In genomic region chr9:131400627-131401026, GRCh38 we compare ENCODE assay signal across 16 cellular contexts. TPM values are rescaled to one million over a fixed set of nuclear protein-coding genes. Genes with fewer than 3 reads are reported as not detected.
A peak's percentile ranks its signal among the peaks of the same experiment; 100 is the strongest.
DNase-seq lines count a peak whose midpoint lies in the region; ATAC-seq and TF ChIP-seq lines count a peak whose summit lies in the region.
"Had no signal": no experiment of that assay in that cellular context is flagged by ENCODE, and none has a peak within 500 bp of the region (broad histone marks: within the 10 kb centered on the region; RNA-seq: fewer than 3 reads in every experiment).

No MANE protein-coding gene starts in this region.

- H3K4me3 ChIP-seq in transverse colon, result no peak overlapping the region
- H3K4me3 ChIP-seq: Peyer's patch had no signal

- H3K27ac Mint-ChIP-seq in activated naive CD4-positive, alpha-beta T cell treated with anti-CD3 and anti-CD28 coated beads, Interleukin-2, amount 50 U/mL, for 72 hours, result peak overlapping the region; percentile 69 to 83
- peak overlapping the region; percentile 51 for H3K27ac Mint-ChIP-seq in activated CD8-positive, alpha-beta T cell treated with anti-CD3 and anti-CD28 coated beads for 36 hours
- peak overlapping the region in 4 of 6 donors; percentile 13 to 72 (median 48) for H3K27ac Mint-ChIP-seq in naive B cell
- H3K27ac Mint-ChIP-seq: dendritic cell treated with granulocyte-macrophage colony-stimulating factor and Interleukin-4, amounts not matched to agents 40 ng/mL and 50 ng/mL, for 4 days had no signal

- ATAC-seq in activated naive CD4-positive, alpha-beta T cell treated with anti-CD3 and anti-CD28 coated beads, Interleukin-2, amount 50 U/mL, for 72 hours, result no peak
- ATAC-seq in activated CD8-positive, alpha-beta T cell treated with anti-CD3 and anti-CD28 coated beads for 36 hours, result no peak
- ATAC-seq in naive B cell (ENCODE audit: low read depth in 2 of 2), result no peak
- ATAC-seq in GM18505 (IDR thresholded peaks at IDR 0.05; ENCODE audit: unreplicated experiment), result no peak

- in situ Hi-C loops in transverse colon (cut with MboI; ENCODE audit: low pct_ligation_motif_present in 1 of 4, low pct_unique_long_range_greater_than_20kb in 1 of 4, low sequenced_read_pairs in 3 of 4), result no loop called here

- CTCF ChIA-PET in activated CD8-positive, alpha-beta T cell treated with anti-CD3 and anti-CD28 coated beads for 36 hours (lab: Charles Lee), result no interaction called here

- H3K36me3 Mint-ChIP-seq in activated naive CD4-positive, alpha-beta T cell treated with anti-CD3 and anti-CD28 coated beads, Interleukin-2, amount 50 U/mL, for 72 hours, result peaks cover under 1 to 10% of the 10 kb centered on the region in 2 donors
- peaks cover 36% of the 10 kb centered on the region for H3K36me3 Mint-ChIP-seq in activated CD8-positive, alpha-beta T cell treated with anti-CD3 and anti-CD28 coated beads for 36 hours (ENCODE audit: low read depth)
- H3K36me3 Mint-ChIP-seq in naive B cell, result no peaks in the 10 kb centered on the region

- no peak for TF ChIP-seq EP300 in transverse colon (IDR thresholded peaks at IDR 0.05; ENCODE audit: low read depth)

- H3K9me3 ChIP-seq in transverse colon, result no peaks in the 10 kb centered on the region
- H3K9me3 ChIP-seq: Peyer's patch had no signal

- intact Hi-C loops in activated CD8-positive, alpha-beta T cell treated with anti-CD3 and anti-CD28 coated beads for 36 hours (cut with micrococcal nuclease), result no loop called here
- intact Hi-C loops in transverse colon (cut with DNase I; ENCODE audit: low total_unique reads), result no loop called here

- peak overlapping the region; percentile 80 to 99 (median 82) for H3K27ac ChIP-seq in transverse colon

- no peaks in the 10 kb centered on the region for H3K9me3 Mint-ChIP-seq in activated naive CD4-positive, alpha-beta T cell treated with anti-CD3 and anti-CD28 coated beads, Interleukin-2, amount 50 U/mL, for 72 hours
- H3K9me3 Mint-ChIP-seq in activated CD8-positive, alpha-beta T cell treated with anti-CD3 and anti-CD28 coated beads for 36 hours, result no peaks in the 10 kb centered on the region
- H3K9me3 Mint-ChIP-seq in naive B cell, result no peaks in the 10 kb centered on the region
- H3K9me3 Mint-ChIP-seq: dendritic cell treated with granulocyte-macrophage colony-stimulating factor and Interleukin-4, amounts not matched to agents 40 ng/mL and 50 ng/mL, for 4 days; HFFc6; IgD-negative memory B cell had no signal

- DNase-seq in activated naive CD4-positive, alpha-beta T cell treated with anti-CD3 and anti-CD28 coated beads, Interleukin-2, amount 50 U/mL, for 72 hours (ENCODE audit: low spot score in 2 of 2), result no peak
- DNase-seq in activated naive CD4-positive, alpha-beta T cell treated with anti-CD3 and anti-CD28 coated beads, Interleukin-2, amount 50 U/mL, for 16 hours, result no peak
- no peak for DNase-seq in activated CD8-positive, alpha-beta T cell treated with anti-CD3 and anti-CD28 coated beads for 36 hours
- DNase-seq in naive B cell (no peak), transverse colon (no peak), GM20000 (ENCODE audit: low spot score) (no peak)
- no peak for DNase-seq in activated effector memory CD4-positive, alpha-beta T cell treated with Interleukin-2 at 50 U/mL for 16 hours
- DNase-seq: activated CD4-positive, CD25-positive, alpha-beta regulatory T cell; HFFc6; mesendoderm; NCI-H2081 treated with DMSO at 0.1 percent for 48 hours; nucleus accumbens; Peyer's patch had no signal

- H3K27me3 ChIP-seq in transverse colon, result no peaks in the 10 kb centered on the region
- H3K27me3 ChIP-seq: Peyer's patch had no signal

- H3K4me1 Mint-ChIP-seq in activated CD8-positive, alpha-beta T cell treated with anti-CD3 and anti-CD28 coated beads for 36 hours (ENCODE audit: low read depth), result peaks cover 84% of the 10 kb centered on the region
- peaks cover 67 to 94% (median 75%) of the 10 kb centered on the region in 3 donors for H3K4me1 Mint-ChIP-seq in naive B cell

- POLR2A ChIA-PET in activated CD8-positive, alpha-beta T cell treated with anti-CD3 and anti-CD28 coated beads for 36 hours (lab: Charles Lee), result interaction anchor here (1.5 kb wide), 1 partner anchor 26 kb away, joined by 4 read pairs; no protein-coding TSS in a partner anchor

- TF ChIP-seq POLR2A in transverse colon (IDR thresholded peaks at IDR 0.05), result no peak
- no peak for TF ChIP-seq POLR2A in GM18505 (IDR thresholded peaks at IDR 0.05; ENCODE audit: borderline replicate concordance, extremely low read depth, insufficient read depth, insufficient read length)

- no peaks in the 10 kb centered on the region for H3K27me3 Mint-ChIP-seq in activated CD8-positive, alpha-beta T cell treated with anti-CD3 and anti-CD28 coated beads for 36 hours
- no peaks in the 10 kb centered on the region for H3K27me3 Mint-ChIP-seq in naive B cell
- H3K27me3 Mint-ChIP-seq: dendritic cell treated with granulocyte-macrophage colony-stimulating factor and Interleukin-4, amounts not matched to agents 40 ng/mL and 50 ng/mL, for 4 days had no signal

- TF ChIP-seq CTCF in activated CD8-positive, alpha-beta T cell treated with anti-CD3 and anti-CD28 coated beads for 36 hours (IDR thresholded peaks at IDR 0.05), result no peak
- TF ChIP-seq CTCF in transverse colon (IDR thresholded peaks at IDR 0.05), result no peak
- no peak for TF ChIP-seq CTCF in GM20000 (IDR thresholded peaks at IDR 0.05; ENCODE audit: extremely low read depth, missing control alignments)

- WGBS in transverse colon (ENCODE audit: low coverage in 1 of 2), 2 donors, result 90 to 100% methylated on average over 2 to 5 of the region's 6 CpGs

- H3K36me3 ChIP-seq in transverse colon, result no peaks in the 10 kb centered on the region
- H3K36me3 ChIP-seq: Peyer's patch had no signal

- H3K4me3 Mint-ChIP-seq in activated CD8-positive, alpha-beta T cell treated with anti-CD3 and anti-CD28 coated beads for 36 hours, result no peak overlapping the region
- H3K4me3 Mint-ChIP-seq in naive B cell, result no peak overlapping the region
- H3K4me3 Mint-ChIP-seq: dendritic cell treated with granulocyte-macrophage colony-stimulating factor and Interleukin-4, amounts not matched to agents 40 ng/mL and 50 ng/mL, for 4 days; HFFc6 had no signal

- peaks cover 50 to 95% (median 78%) of the 10 kb centered on the region in 4 donors for H3K4me1 ChIP-seq in transverse colon

RNA-seq across cellular contexts. Expression of gene PRRC2B, which starts 6.7 kb away (rescaled TPM):
- total RNA-seq in activated naive CD4-positive, alpha-beta T cell treated with anti-CD3 and anti-CD28 coated beads, Interleukin-2, amount 50 U/mL, for 72 hours, result 100 to 1,000 TPM; 138 to 160 TPM
- total RNA-seq in activated CD8-positive, alpha-beta T cell treated with anti-CD3 and anti-CD28 coated beads for 36 hours, result 100 to 1,000 TPM; 134 to 141 TPM
- 10 to 100 TPM in 5 of 6 donors, 1 to 10 TPM in 1; 6.9 to 52.8 (median 15.4) TPM for polyA plus RNA-seq in naive B cell (ENCODE audit: low read depth in 6 of 6)
- total RNA-seq in transverse colon, result 100 to 1,000 TPM in 2 of 4 donors, 10 to 100 TPM in 2; 73.7 to 171 (median 98.9) TPM
